In genomic region chr9:93908591-93909241, GRCh38 we compare ENCODE assay signal across 16 cellular contexts. TPM values are rescaled to one million over a fixed set of nuclear protein-coding genes. Genes with fewer than 3 reads are reported as not detected.
A peak's percentile ranks its signal among the peaks of the same experiment; 100 is the strongest.
DNase-seq lines count a peak whose midpoint lies in the region; ATAC-seq, FAIRE-seq and TF ChIP-seq lines count a peak whose summit lies in the region.
"Had no signal": no experiment of that assay in that cellular context is flagged by ENCODE, and none has a peak within 500 bp of the region (broad histone marks: within the 10 kb centered on the region; RNA-seq: fewer than 3 reads in every experiment).

No MANE protein-coding gene starts in this region.

- CTCF ChIA-PET in activated CD4-positive, alpha-beta T cell treated with anti-CD3 and anti-CD28 coated beads for 36 hours (lab: Charles Lee): interaction anchor here (0.7 to 1.0 kb wide), 3 partner anchors 16 to 816 kb away, joined by 3 to 6 read pairs (median 3); no protein-coding TSS in a partner anchor
- CTCF ChIA-PET in WTC11 (lab: Charles Lee): interaction anchor here (0.9 to 2.6 kb wide), 8 partner anchors 15 to 99 kb away, joined by 3 to 10 read pairs (median 4); no protein-coding TSS in a partner anchor

- H3K4ac ChIP-seq in mesenchymal stem cell (ENCODE audit: low read depth in 1 of 2, low read length in 2 of 2): no peak overlapping the region

- H3K9me3 ChIP-seq in pancreas (no peaks in the 10 kb centered on the region), mesenchymal stem cell (ENCODE audit: control insufficient read depth, low read length) (no peaks in the 10 kb centered on the region)

- POLR2A ChIA-PET in activated CD4-positive, alpha-beta T cell treated with anti-CD3 and anti-CD28 coated beads for 36 hours (lab: Charles Lee): no interaction called here
- POLR2A ChIA-PET in WTC11 (lab: Charles Lee): interaction anchor here (0.7 kb wide), 1 partner anchor 99 kb away, joined by 3 read pairs; no protein-coding TSS in a partner anchor

- no peaks in the 10 kb centered on the region for H3K4me1 ChIP-seq in pancreas
- H3K4me1 ChIP-seq in mesenchymal stem cell (ENCODE audit: control insufficient read depth, insufficient read depth, low read depth, low read length): peaks cover 1% of the 10 kb centered on the region

- no peak overlapping the region for H3K18ac ChIP-seq in mesenchymal stem cell (ENCODE audit: low read depth in 1 of 2, low read length in 2 of 2)

- H3K14ac ChIP-seq in mesenchymal stem cell (ENCODE audit: low read length in 2 of 2): no peak overlapping the region

- peak; percentile 44 for DNase-seq in activated CD4-positive, alpha-beta T cell treated with anti-CD3 and anti-CD28 coated beads for 36 hours
- no peak for DNase-seq in activated CD4-positive, alpha-beta T cell treated with anti-CD3 and anti-CD28 coated beads for 4 hours
- DNase-seq in NCI-H1092 treated with DMSO at 0.1 percent for 48 hours (lab: John Stamatoyannopoulos, UW): peak; percentile 46
- peak; percentile 83 to 91 for DNase-seq in SHP77 (lab: John Stamatoyannopoulos, UW)
- peak in 3 of 6 donors; percentile 22 to 64 (median 60) for DNase-seq in pancreas
- DNase-seq in mesenchymal stem cell: no peak
- DNase-seq in cortex of kidney (lab: John Stamatoyannopoulos, UW): no peak
- DNase-seq in WTC11 (ENCODE audit: low spot score): no peak
- DNase-seq: GDM1, NCI-H446 treated with DMSO at 0.1 percent for 48 hours had no signal

- H3K27ac ChIP-seq in pancreas (no peak overlapping the region), mesenchymal stem cell (ENCODE audit: low read length, poor library complexity, severe bottlenecking) (no peak overlapping the region)

- no peak for FAIRE-seq in pancreas (lab: Jason Lieb, UNC)
- FAIRE-seq: HTR-8/SVneo had no signal

- H3K79me1 ChIP-seq in mesenchymal stem cell (replicated peaks; ENCODE audit: low read length, poor library complexity, severe bottlenecking): no peaks in the 10 kb centered on the region

- no peak overlapping the region for H3K4me2 ChIP-seq in mesenchymal stem cell (ENCODE audit: low read length, poor library complexity, severe bottlenecking)
- H3K4me2 ChIP-seq: GM23338 had no signal

- no peak overlapping the region for H3K4me3 Mint-ChIP-seq in activated CD4-positive, alpha-beta T cell treated with anti-CD3 and anti-CD28 coated beads for 36 hours
- H3K4me3 Mint-ChIP-seq in WTC11: no peak overlapping the region
- H3K4me3 Mint-ChIP-seq: activated naive CD8-positive, alpha-beta T cell; GM23338 had no signal

- intact Hi-C loops in activated CD4-positive, alpha-beta T cell treated with anti-CD3 and anti-CD28 coated beads for 36 hours (cut with DNase I, micrococcal nuclease): no loop called here
- intact Hi-C loops in pancreas (cut with DNase I): no loop called here

- whole genome bisulfite sequencing in pancreas, 2 donors: 39 to 48% methylated on average over 15 of the region's 15 CpGs
- WGBS in mesenchymal stem cell: 88% methylated on average over 14 of the region's 15 CpGs

- peak in 2 of 4 donors; percentile 15 to 21 for TF ChIP-seq CTCF in pancreas (IDR thresholded peaks at IDR 0.05)
- TF ChIP-seq CTCF in WTC11 (IDR thresholded peaks at IDR 0.05): no peak

- H3K27ac Mint-ChIP-seq in activated CD4-positive, alpha-beta T cell treated with anti-CD3 and anti-CD28 coated beads for 36 hours: no peak overlapping the region
- H3K27ac Mint-ChIP-seq in WTC11: no peak overlapping the region
- H3K27ac Mint-ChIP-seq: activated naive CD8-positive, alpha-beta T cell; GM23338 had no signal

- H3K9me3 Mint-ChIP-seq in activated CD4-positive, alpha-beta T cell treated with anti-CD3 and anti-CD28 coated beads for 36 hours (ENCODE audit: low read depth): no peaks in the 10 kb centered on the region
- no peaks in the 10 kb centered on the region for H3K9me3 Mint-ChIP-seq in WTC11
- H3K9me3 Mint-ChIP-seq: GM23338 had no signal

- H3K27me3 ChIP-seq in pancreas (no peaks in the 10 kb centered on the region), mesenchymal stem cell (ENCODE audit: control insufficient read depth in 1 of 2, insufficient read depth in 1 of 2, low read length in 2 of 2) (peaks cover 5 to 28% of the 10 kb centered on the region in 2 experiments)

- peaks cover 6% of the 10 kb centered on the region for H3K27me3 Mint-ChIP-seq in activated CD4-positive, alpha-beta T cell treated with anti-CD3 and anti-CD28 coated beads for 36 hours
- H3K27me3 Mint-ChIP-seq in WTC11 (ENCODE audit: low read depth): no peaks in the 10 kb centered on the region

- H4K8ac ChIP-seq in mesenchymal stem cell (ENCODE audit: low read length): no peak overlapping the region

- no peak overlapping the region for H2BK5ac ChIP-seq in mesenchymal stem cell (ENCODE audit: low read depth, low read length, poor library complexity, severe bottlenecking)

- no peaks in the 10 kb centered on the region for H3K36me3 Mint-ChIP-seq in activated CD4-positive, alpha-beta T cell treated with anti-CD3 and anti-CD28 coated beads for 36 hours (ENCODE audit: low read depth)
- no peaks in the 10 kb centered on the region for H3K36me3 Mint-ChIP-seq in WTC11
- H3K36me3 Mint-ChIP-seq: activated naive CD8-positive, alpha-beta T cell had no signal

- no peak overlapping the region for H2BK15ac ChIP-seq in mesenchymal stem cell (ENCODE audit: low read depth, poor library complexity, severe bottlenecking)

- H3K36me3 ChIP-seq in pancreas (no peaks in the 10 kb centered on the region), mesenchymal stem cell (ENCODE audit: control insufficient read depth in 1 of 2, insufficient read depth in 2 of 2, low read depth in 1 of 2, low read length in 2 of 2) (no peaks in the 10 kb centered on the region)

- ATAC-seq in activated CD4-positive, alpha-beta T cell treated with anti-CD3 and anti-CD28 coated beads for 36 hours: peak; percentile 33
- ATAC-seq in pancreas: peak in 3 of 4 donors; percentile 62 to 75 (median 66)
- ATAC-seq in WTC11: no peak
- ATAC-seq: GM23338 had no signal

- no peak overlapping the region for H3K23ac ChIP-seq in mesenchymal stem cell (ENCODE audit: low read length in 2 of 2)

- peaks cover 4% of the 10 kb centered on the region for H3K4me1 Mint-ChIP-seq in activated CD4-positive, alpha-beta T cell treated with anti-CD3 and anti-CD28 coated beads for 36 hours
- H3K4me1 Mint-ChIP-seq in WTC11: peaks cover 15% of the 10 kb centered on the region

- no peak overlapping the region for H2BK12ac ChIP-seq in mesenchymal stem cell (ENCODE audit: low read length in 2 of 2)

- H2AK5ac ChIP-seq in mesenchymal stem cell (ENCODE audit: low read length, severe bottlenecking): no peak overlapping the region

- no peak overlapping the region for H2BK120ac ChIP-seq in mesenchymal stem cell (ENCODE audit: low read depth, low read length)

- H3K9ac ChIP-seq in mesenchymal stem cell (ENCODE audit: low read length): no peak overlapping the region

- H3K4me3 ChIP-seq in pancreas (no peak overlapping the region), mesenchymal stem cell (ENCODE audit: insufficient read depth in 1 of 2, low read depth in 1 of 2, low read length in 2 of 2) (no peak overlapping the region)
- H3K4me3 ChIP-seq: GM23338 had no signal

- no peak overlapping the region for H2AFZ ChIP-seq in mesenchymal stem cell (ENCODE audit: low read depth, low read length)
- H2AFZ ChIP-seq: GM23338 had no signal

- H4K91ac ChIP-seq in mesenchymal stem cell (ENCODE audit: low read length): no peak overlapping the region

TF ChIP-seq in WTC11, 78 proteins besides CTCF, POLR2A, EP300 and RAD21:
- no peak for TF ChIP-seq ZNF232 (CRISPR knock-in tag; IDR thresholded peaks at IDR 0.05)
- no peak for TF ChIP-seq ZNF219 (CRISPR knock-in tag; IDR thresholded peaks at IDR 0.05; ENCODE audit: borderline replicate concordance)
- no peak for TF ChIP-seq GABPB1 (CRISPR knock-in tag; IDR thresholded peaks at IDR 0.05)

RNA-seq across cellular contexts. Expression of gene BARX1, which starts 46.4 kb away (rescaled TPM):
- 1 to 10 TPM; 1.8 to 1.9 TPM for total RNA-seq in activated CD4-positive, alpha-beta T cell treated with anti-CD3 and anti-CD28 coated beads for 36 hours
- 1 to 10 TPM in 1 of 6 donors, under 1 TPM in 2, not detected in 3; 0.19 to 1.1 (median 0.35) TPM for total RNA-seq in pancreas
- polyA plus RNA-seq in pancreas: 1 to 10 TPM; 1.2 to 3.7 TPM
- polyA plus RNA-seq in mesenchymal stem cell (2013, experiment 1 of 2): 2.0 TPM
- polyA plus RNA-seq in mesenchymal stem cell (2013, experiment 2 of 2): 2.2 TPM
- 8.9 to 10.6 TPM (median 9.0 TPM) in 3 replicates for total RNA-seq in WTC11 (2021)
- total RNA-seq: myocyte, skeletal muscle tissue, urinary bladder had no signal
- polyA plus RNA-seq: urinary bladder had no signal

Comparison
In these comparisons a context has a peak if more than half of its experiments do, and no peak if none do; other contexts are left out.
1. DNase-seq: peak in activated CD4-positive, alpha-beta T cell treated with anti-CD3 and anti-CD28 coated beads for 36 hours (single experiment), NCI-H1092 treated with DMSO at 0.1 percent for 48 hours (single experiment) and SHP77 (2 of 2); none in activated CD4-positive, alpha-beta T cell treated with anti-CD3 and anti-CD28 coated beads for 4 hours (0 of 2), mesenchymal stem cell (single experiment), cortex of kidney (single experiment) and WTC11 (single experiment).